In genomic region chr5:94522099-94522498, GRCh38 we compare ENCODE assay signal across 18 cellular contexts.
A peak's percentile ranks its signal among the peaks of the same experiment; 100 is the strongest.
DNase-seq lines count a peak whose midpoint lies in the region; ATAC-seq and TF ChIP-seq lines count a peak whose summit lies in the region.
"Had no signal": no experiment of that assay in that cellular context is flagged by ENCODE, and none has a peak within 500 bp of the region (broad histone marks: within the 10 kb centered on the region; RNA-seq: fewer than 3 reads in every experiment).

No MANE protein-coding gene starts in this region.

- no peaks in the 10 kb centered on the region for H3K36me3 ChIP-seq in MM.1S (replicated peaks; ENCODE audit: insufficient read depth, low read length)

- H3K9me3 ChIP-seq in MM.1S (replicated peaks; ENCODE audit: insufficient read depth, low read length): no peaks in the 10 kb centered on the region

- H3K4me3 ChIP-seq in choroid plexus epithelial cell (ENCODE audit: low read depth, low read length): no peak overlapping the region
- no peak overlapping the region for H3K4me3 ChIP-seq in MM.1S (ENCODE audit: low read length)
- H3K4me3 ChIP-seq: SK-N-MC had no signal

- no peak overlapping the region for H3K27ac ChIP-seq in MM.1S (ENCODE audit: low read length)
- H3K27ac ChIP-seq: C4-2B, KMS-11, SK-N-MC had no signal

- no peaks in the 10 kb centered on the region for H3K27me3 ChIP-seq in MM.1S (replicated peaks; ENCODE audit: insufficient read depth, low read length)

- H3K4me2 ChIP-seq in MM.1S (ENCODE audit: low read depth, low read length): no peak overlapping the region
- H3K4me2 ChIP-seq: KMS-11 had no signal

- no peaks in the 10 kb centered on the region for H3K36me3 Mint-ChIP-seq in stimulated activated memory B cell treated with anti-CD40 and anti-IgM and Interleukin-4, amounts not matched to agents 10 μg/mL and 1 μg/mL and 100 μg/mL, for 72 hours

- no peaks in the 10 kb centered on the region for H3K4me1 Mint-ChIP-seq in stimulated activated memory B cell treated with anti-CD40 and anti-IgM and Interleukin-4, amounts not matched to agents 10 μg/mL and 1 μg/mL and 100 μg/mL, for 72 hours

- H3K27ac Mint-ChIP-seq in stimulated activated memory B cell treated with anti-CD40 and anti-IgM and Interleukin-4, amounts not matched to agents 10 μg/mL and 1 μg/mL and 100 μg/mL, for 72 hours: no peak overlapping the region

- H3K4me3 Mint-ChIP-seq in stimulated activated memory B cell treated with anti-CD40 and anti-IgM and Interleukin-4, amounts not matched to agents 10 μg/mL and 1 μg/mL and 100 μg/mL, for 72 hours: no peak overlapping the region

- TF ChIP-seq CTCF in choroid plexus epithelial cell (conservative IDR thresholded peaks at IDR 0.05; ENCODE audit: low read depth, low read length) (no peak), MM.1S (IDR thresholded peaks at IDR 0.05; ENCODE audit: low read length) (no peak)

- no peak overlapping the region for H3K9ac ChIP-seq in MM.1S (ENCODE audit: low read length)
- H3K9ac ChIP-seq: KMS-11 had no signal

- 0 out of 2 replicates have a peak, but pooled peaks cover 1% of the 10 kb centered on the region for H3K4me1 ChIP-seq in MM.1S (ENCODE audit: low read length)

- H3K79me2 ChIP-seq in MM.1S (ENCODE audit: low read length): no peaks in the 10 kb centered on the region

- H2AFZ ChIP-seq in MM.1S (ENCODE audit: low read length): no peak overlapping the region

- no peak for ATAC-seq in stimulated activated memory B cell treated with anti-CD40 and anti-IgM and Interleukin-4, amounts not matched to agents 10 μg/mL and 1 μg/mL and 100 μg/mL, for 72 hours

- H3K9me3 Mint-ChIP-seq in stimulated activated memory B cell treated with anti-CD40 and anti-IgM and Interleukin-4, amounts not matched to agents 10 μg/mL and 1 μg/mL and 100 μg/mL, for 72 hours: no peaks in the 10 kb centered on the region

- no peaks in the 10 kb centered on the region for H3K9me2 ChIP-seq in MM.1S (replicated peaks; ENCODE audit: insufficient read depth, low read length)

- DNase-seq in NCI-H2196 (lab: John Stamatoyannopoulos, UW; ENCODE audit: unreplicated experiment): peak; percentile 16
- DNase-seq in NCI-H2196 treated with DMSO at 0.1 percent for 48 hours (lab: John Stamatoyannopoulos, UW; ENCODE audit: unreplicated experiment): no peak
- peak; percentile 53 for DNase-seq in NCI-H69 (lab: John Stamatoyannopoulos, UW)
- DNase-seq in choroid plexus epithelial cell (ENCODE audit: low read depth): peak; percentile 41
- no peak for DNase-seq in NCI-H2227 (lab: John Stamatoyannopoulos, UW; ENCODE audit: unreplicated experiment)
- no peak for DNase-seq in stimulated activated CD8-positive, alpha-beta memory T cell treated with anti-CD3 and anti-CD28 coated beads, Interleukin-4, amount 100 ng/mL, for 48 hours
- DNase-seq in MM.1S: no peak
- DNase-seq: 8988T, DMS153, GOT3, NCI-H1105, NCI-H187 treated with DMSO at 0.1 percent for 48 hours, NCI-H2227 treated with DMSO at 0.1 percent for 48 hours, NCI-H526 had no signal

- H4K20me1 ChIP-seq in MM.1S (ENCODE audit: insufficient read depth, low read length): no peaks in the 10 kb centered on the region

- no peaks in the 10 kb centered on the region for H3K27me3 Mint-ChIP-seq in stimulated activated memory B cell treated with anti-CD40 and anti-IgM and Interleukin-4, amounts not matched to agents 10 μg/mL and 1 μg/mL and 100 μg/mL, for 72 hours

- no peaks in the 10 kb centered on the region for H3F3A ChIP-seq in MM.1S (ENCODE audit: insufficient read depth, low read length)

Comparison
In these comparisons a context has a peak if more than half of its experiments do, and no peak if none do; other contexts are left out.
1. DNase-seq: peak in NCI-H2196 (single experiment), NCI-H69 (single experiment) and choroid plexus epithelial cell (single experiment); none in NCI-H2196 treated with DMSO at 0.1 percent for 48 hours (single experiment), NCI-H2227 (single experiment), stimulated activated CD8-positive, alpha-beta memory T cell treated with anti-CD3 and anti-CD28 coated beads, Interleukin-4, amount 100 ng/mL, for 48 hours (single experiment) and MM.1S (single experiment).